In genomic region chr1:167219194-167219593, GRCh38 we compare ENCODE assay signal across 8 cellular contexts. TPM values are rescaled to one million over a fixed set of nuclear protein-coding genes. Genes with fewer than 3 reads are reported as not detected.
DNase-seq lines count a peak whose midpoint lies in the region; ATAC-seq and TF ChIP-seq lines count a peak whose summit lies in the region.

No MANE protein-coding gene starts in this region.

- peak overlapping the region; percentile 99 for H3K27ac Mint-ChIP-seq in stimulated activated effector memory CD8-positive, alpha-beta T cell treated with anti-CD3 and anti-CD28 coated beads, Interleukin-12 subunit alpha, Interleukin-12 subunit beta, amount 100 ng/mL, for 72 hours

- peak overlapping the region; percentile 90 for H3K4me3 Mint-ChIP-seq in stimulated activated effector memory CD8-positive, alpha-beta T cell treated with anti-CD3 and anti-CD28 coated beads, Interleukin-12 subunit alpha, Interleukin-12 subunit beta, amount 100 ng/mL, for 72 hours

- DNase-seq in NCI-H526 treated with DMSO at 0.1 percent for 48 hours (lab: John Stamatoyannopoulos, UW) = peak; percentile 63
- no peak for DNase-seq in NCI-H526 (lab: John Stamatoyannopoulos, UW)
- no peak for DNase-seq in SJSA1 (ENCODE audit: low read depth in 1 of 2, low spot score in 2 of 2)
- DNase-seq in fibroblast of pulmonary artery (ENCODE audit: low read depth) = no peak
- no peak for DNase-seq in stimulated activated effector memory CD8-positive, alpha-beta T cell treated with anti-CD3 and anti-CD28 coated beads, Interleukin-12 subunit alpha, Interleukin-12 subunit beta, amount 100 ng/mL, for 72 hours (ENCODE audit: low spot score in 2 of 2)
- no peak for DNase-seq in RPMI8226
- DNase-seq in hypothalamus (lab: John Stamatoyannopoulos, UW) = no peak

- H3K36me3 Mint-ChIP-seq in stimulated activated effector memory CD8-positive, alpha-beta T cell treated with anti-CD3 and anti-CD28 coated beads, Interleukin-12 subunit alpha, Interleukin-12 subunit beta, amount 100 ng/mL, for 72 hours = peaks cover 37% of the 10 kb centered on the region

- H3K27ac ChIP-seq in SJSA1 = no peak overlapping the region

- no peak for TF ChIP-seq CTCF in fibroblast of pulmonary artery (IDR thresholded peaks at IDR 0.05; ENCODE audit: low read length, missing control alignments)

- no peaks in the 10 kb centered on the region for H3K9me3 Mint-ChIP-seq in stimulated activated effector memory CD8-positive, alpha-beta T cell treated with anti-CD3 and anti-CD28 coated beads, Interleukin-12 subunit alpha, Interleukin-12 subunit beta, amount 100 ng/mL, for 72 hours

- no peaks in the 10 kb centered on the region for H3K9me3 ChIP-seq in SJSA1 (replicated peaks)

- H3K4me3 ChIP-seq in SJSA1 (peak overlapping the region; percentile 57; the same call in 1 of the 2 replicates), fibroblast of pulmonary artery (replicated peaks; ENCODE audit: low read depth, low read length) (peak overlapping the region; percentile 99)

- H3K27me3 ChIP-seq in SJSA1 (replicated peaks) = no peaks in the 10 kb centered on the region; the same call in 1 of the 2 replicates

- no peak for ATAC-seq in stimulated activated effector memory CD8-positive, alpha-beta T cell treated with anti-CD3 and anti-CD28 coated beads, Interleukin-12 subunit alpha, Interleukin-12 subunit beta, amount 100 ng/mL, for 72 hours
- ATAC-seq in HG03095 (IDR thresholded peaks at IDR 0.05; ENCODE audit: unreplicated experiment) = no peak

- peaks cover 3% of the 10 kb centered on the region; the same call in 1 of the 2 replicates for H3K36me3 ChIP-seq in SJSA1

- peaks cover 17% of the 10 kb centered on the region for H3K4me1 ChIP-seq in SJSA1 (replicated peaks)

- peaks cover 46% of the 10 kb centered on the region for H3K4me1 Mint-ChIP-seq in stimulated activated effector memory CD8-positive, alpha-beta T cell treated with anti-CD3 and anti-CD28 coated beads, Interleukin-12 subunit alpha, Interleukin-12 subunit beta, amount 100 ng/mL, for 72 hours

RNA-seq across cellular contexts. Expression of gene POU2F1, which starts 1.5 kb away (rescaled TPM):
- 2.5 and 5.0 TPM in 2 replicates for total RNA-seq in SJSA1 (2014; rRNA removed; shearing (Covaris generic))
